ENCODE assay signal across 19 cellular contexts in the genomic region with DNA sequence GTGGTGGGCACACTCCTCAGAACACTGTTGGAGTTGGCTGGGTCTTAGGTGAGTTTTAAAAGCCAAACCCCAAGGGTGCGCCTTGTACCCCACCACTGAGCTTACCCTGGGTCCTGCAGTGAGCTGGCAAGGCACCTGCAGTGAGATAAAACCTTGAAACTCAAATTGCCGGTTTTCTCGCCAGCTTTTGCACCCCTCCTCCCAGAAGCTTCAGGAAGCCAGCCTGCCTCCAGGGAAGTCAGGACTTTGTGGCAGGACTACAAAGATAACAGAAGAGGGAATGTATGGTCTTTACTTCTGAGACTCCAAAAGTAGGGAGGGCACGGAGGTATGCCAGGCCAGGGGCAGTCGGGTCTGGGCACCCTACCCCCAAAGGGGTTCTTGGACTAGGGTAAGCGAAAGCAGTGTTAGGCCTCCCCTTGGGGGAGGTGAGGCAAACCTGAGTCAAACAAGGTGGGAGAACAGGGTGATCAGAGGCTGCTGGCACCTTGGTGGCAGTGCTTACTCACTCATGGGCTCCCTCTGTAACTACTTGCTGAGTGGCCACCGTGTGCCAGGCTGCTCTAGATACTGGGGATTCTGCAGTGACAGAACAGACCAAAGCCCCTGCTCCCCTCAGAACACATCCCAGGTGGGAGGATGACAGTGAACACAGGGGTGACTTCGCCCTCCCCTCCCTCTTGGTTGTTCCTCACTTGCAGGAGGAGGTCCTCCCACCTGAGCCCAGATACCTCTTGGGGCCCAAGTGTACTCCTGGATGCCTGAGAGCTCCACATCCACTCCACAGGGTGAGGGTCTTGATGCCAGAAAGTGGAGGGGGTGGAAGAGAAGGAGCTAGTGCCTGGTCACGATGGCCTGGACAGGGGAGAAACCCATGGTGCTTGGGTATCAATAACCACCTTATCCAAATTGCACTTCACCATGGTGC.
"Had no signal": no experiment of that assay in that cellular context is flagged by ENCODE, and none has a peak within 500 bp of the region (broad histone marks: within the 10 kb centered on the region; RNA-seq: fewer than 3 reads in every experiment).

No MANE protein-coding gene starts in this region.

- H3K27ac Mint-ChIP-seq: activated B cell treated with CpG ODN at 0.5 μM for 24 hours; activated CD8-positive, alpha-beta T cell treated with anti-CD3 and anti-CD28 coated beads for 36 hours; activated T-cell treated with anti-CD3 and anti-CD28 coated beads, Interleukin-2, amount 50 U/mL, for 72 hours; mesothelial cell of epicardium; natural killer cell treated with Interleukin-12 subunit alpha and Interleukin-12 subunit beta and Interleukin-15 and Interleukin-18, amount 100 ng/mL, for 72 hours had no signal

- H3K27me3 ChIP-seq: brain microvascular endothelial cell, tibial artery had no signal

- H3K9me3 ChIP-seq: gastroesophageal sphincter, lower lobe of right lung had no signal

- H3K4me3 Mint-ChIP-seq: activated B cell treated with CpG ODN at 0.5 μM for 24 hours; activated CD8-positive, alpha-beta T cell treated with anti-CD3 and anti-CD28 coated beads for 36 hours; activated T-cell treated with anti-CD3 and anti-CD28 coated beads, Interleukin-2, amount 50 U/mL, for 72 hours; mesothelial cell of epicardium; natural killer cell treated with Interleukin-12 subunit alpha and Interleukin-12 subunit beta and Interleukin-15 and Interleukin-18, amount 100 ng/mL, for 72 hours had no signal

- H3K4me3 ChIP-seq: gastroesophageal sphincter, lower lobe of right lung, tibial artery had no signal

- H3K9me3 Mint-ChIP-seq: activated CD8-positive, alpha-beta T cell treated with anti-CD3 and anti-CD28 coated beads for 36 hours; natural killer cell treated with Interleukin-12 subunit alpha and Interleukin-12 subunit beta and Interleukin-15 and Interleukin-18, amount 100 ng/mL, for 72 hours had no signal

- H3K27ac ChIP-seq: brain microvascular endothelial cell, gastroesophageal sphincter, lower lobe of right lung, tibial artery had no signal

- DNase-seq: activated B cell treated with CpG ODN at 0.5 μM for 24 hours; activated CD4-positive, alpha-beta T cell treated with anti-CD3 and anti-CD28 coated beads for 4 hours; activated CD8-positive, alpha-beta T cell treated with anti-CD3 and anti-CD28 coated beads for 36 hours; activated effector memory CD4-positive, alpha-beta T cell treated with anti-CD3 and anti-CD28 coated beads, Interleukin-2, amount 50 U/mL, for 16 hours; activated naive CD4-positive, alpha-beta T cell treated with anti-CD3 and anti-CD28 coated beads, Interleukin-2, amount 50 U/mL, for 16 hours; activated T-cell treated with anti-CD3 and anti-CD28 coated beads, Interleukin-2, amount 50 U/mL, for 72 hours; aorta; brain microvascular endothelial cell; effector CD4-positive, alpha-beta T cell; lower lobe of right lung; retina; stimulated activated CD4-positive, alpha-beta T cell treated with anti-CD3 and anti-CD28 coated beads, Interleukin-2, amount 100 ng/mL, for 24 hours; stimulated activated naive CD8-positive, alpha-beta T cell treated with anti-CD3 and anti-CD28 coated beads, Interleukin-15, Interleukin-2, amounts not matched to agents 100 U/mL and 50 U/mL, for 24 hours; substantia nigra; SW 1271 had no signal

- ATAC-seq: activated CD8-positive, alpha-beta T cell treated with anti-CD3 and anti-CD28 coated beads for 36 hours; activated T-cell treated with anti-CD3 and anti-CD28 coated beads, Interleukin-2, amount 50 U/mL, for 72 hours; gastroesophageal sphincter; lower lobe of right lung; stimulated activated naive CD8-positive, alpha-beta T cell treated with anti-CD3 and anti-CD28 coated beads, Interleukin-15, Interleukin-2, amounts not matched to agents 100 U/mL and 50 U/mL, for 24 hours had no signal

- H3K4me1 ChIP-seq: gastroesophageal sphincter, lower lobe of right lung had no signal

- H3K4me1 Mint-ChIP-seq: activated B cell treated with CpG ODN at 0.5 μM for 24 hours had no signal

- H3K36me3 ChIP-seq: brain microvascular endothelial cell, gastroesophageal sphincter, lower lobe of right lung, tibial artery had no signal

- H3K36me3 Mint-ChIP-seq: mesothelial cell of epicardium; natural killer cell treated with Interleukin-12 subunit alpha and Interleukin-12 subunit beta and Interleukin-15 and Interleukin-18, amount 100 ng/mL, for 72 hours had no signal
